In the genomic region with DNA sequence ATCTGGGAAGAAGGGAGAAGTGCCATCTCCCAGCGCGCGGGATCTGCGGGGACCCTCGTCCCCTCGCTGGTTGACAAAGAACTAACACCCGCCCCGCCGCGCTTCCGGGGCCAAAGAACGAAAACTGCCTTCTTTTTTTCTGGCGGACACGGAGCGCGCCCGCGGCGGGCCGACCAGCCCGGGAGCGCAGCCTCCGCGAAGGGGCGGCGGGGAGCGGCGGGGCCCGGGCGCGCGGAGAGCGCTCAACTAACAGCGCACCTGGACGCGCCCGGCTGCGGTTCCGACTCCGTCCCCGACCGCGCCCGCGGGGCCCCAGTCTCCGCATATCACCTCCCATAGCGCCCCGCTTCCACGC, we compare ENCODE assay signal across 8 cellular contexts. TPM values are rescaled to one million over a fixed set of nuclear protein-coding genes. Genes with fewer than 3 reads are reported as not detected.
DNase-seq lines count a peak whose midpoint lies in the region; ATAC-seq lines count a peak whose summit lies in the region.

No MANE protein-coding gene starts in this region.

- no peak for DNase-seq in activated T-cell treated with anti-CD3 and anti-CD28 coated beads, Interleukin-2, amount 50 U/mL, for 72 hours
- DNase-seq in iPS DF 6.9 (ENCODE audit: low read depth, low spot score): no peak
- no peak for DNase-seq in GOT3 (lab: John Stamatoyannopoulos, UW)
- no peak for DNase-seq in SK-N-DZ (ENCODE audit: low spot score)

- peak overlapping the region; percentile 75 to 76 for H3K4me3 Mint-ChIP-seq in activated T-cell treated with anti-CD3 and anti-CD28 coated beads, Interleukin-2, amount 50 U/mL, for 72 hours
- peak overlapping the region; percentile 96 for H3K4me3 Mint-ChIP-seq in stimulated activated memory B cell treated with anti-CD40 and anti-IgM and Interleukin-4, amounts not matched to agents 10 μg/mL and 1 μg/mL and 100 μg/mL, for 72 hours

- no peaks in the 10 kb centered on the region for H3K9me3 Mint-ChIP-seq in activated T-cell treated with anti-CD3 and anti-CD28 coated beads, Interleukin-2, amount 50 U/mL, for 72 hours
- no peaks in the 10 kb centered on the region for H3K9me3 Mint-ChIP-seq in stimulated activated memory B cell treated with anti-CD40 and anti-IgM and Interleukin-4, amounts not matched to agents 10 μg/mL and 1 μg/mL and 100 μg/mL, for 72 hours

- no peak overlapping the region for H3K27ac Mint-ChIP-seq in activated T-cell treated with anti-CD3 and anti-CD28 coated beads, Interleukin-2, amount 50 U/mL, for 72 hours
- H3K27ac Mint-ChIP-seq in stimulated activated memory B cell treated with anti-CD40 and anti-IgM and Interleukin-4, amounts not matched to agents 10 μg/mL and 1 μg/mL and 100 μg/mL, for 72 hours: peak overlapping the region; percentile 93

- H3K36me3 ChIP-seq in iPS DF 6.9 (ENCODE audit: control insufficient read depth, insufficient read depth, low read length): no peaks in the 10 kb centered on the region

- H3K9me3 ChIP-seq in iPS DF 6.9 (ENCODE audit: control insufficient read depth, insufficient read depth, low read length): no peaks in the 10 kb centered on the region

- peaks cover 8% of the 10 kb centered on the region for H3K4me1 Mint-ChIP-seq in activated T-cell treated with anti-CD3 and anti-CD28 coated beads, Interleukin-2, amount 50 U/mL, for 72 hours (ENCODE audit: low read depth)
- peaks cover 86% of the 10 kb centered on the region for H3K4me1 Mint-ChIP-seq in stimulated activated memory B cell treated with anti-CD40 and anti-IgM and Interleukin-4, amounts not matched to agents 10 μg/mL and 1 μg/mL and 100 μg/mL, for 72 hours

- H3K27ac ChIP-seq in iPS DF 6.9 (ENCODE audit: low read length): no peak overlapping the region

- H3K27me3 Mint-ChIP-seq in activated T-cell treated with anti-CD3 and anti-CD28 coated beads, Interleukin-2, amount 50 U/mL, for 72 hours (ENCODE audit: low read depth): peaks cover 62% of the 10 kb centered on the region
- H3K27me3 Mint-ChIP-seq in stimulated activated memory B cell treated with anti-CD40 and anti-IgM and Interleukin-4, amounts not matched to agents 10 μg/mL and 1 μg/mL and 100 μg/mL, for 72 hours: no peaks in the 10 kb centered on the region

- H3K27me3 ChIP-seq in iPS DF 6.9 (ENCODE audit: control insufficient read depth, insufficient read depth, low read length): no peaks in the 10 kb centered on the region; the same call in 1 of the 2 replicates

- peaks cover 10% of the 10 kb centered on the region; the same call in 1 of the 2 replicates for H3K4me1 ChIP-seq in iPS DF 6.9 (ENCODE audit: control insufficient read depth, insufficient read depth, low read length)

- H3K4me3 ChIP-seq in iPS DF 6.9 (ENCODE audit: low read length): peak overlapping the region; percentile 85

- ATAC-seq in GM18867 (IDR thresholded peaks at IDR 0.05; ENCODE audit: unreplicated experiment): peak; percentile 8
- peak; percentile 10 for ATAC-seq in HG02970 (IDR thresholded peaks at IDR 0.05; ENCODE audit: low FRiP score, unreplicated experiment)
- ATAC-seq in activated T-cell treated with anti-CD3 and anti-CD28 coated beads, Interleukin-2, amount 50 U/mL, for 72 hours (replicated peaks in 1 of 2): peak; percentile 29 to 41
- peak; percentile 6 for ATAC-seq in stimulated activated memory B cell treated with anti-CD40 and anti-IgM and Interleukin-4, amounts not matched to agents 10 μg/mL and 1 μg/mL and 100 μg/mL, for 72 hours
- no peak for ATAC-seq in HG03196 (IDR thresholded peaks at IDR 0.05; ENCODE audit: unreplicated experiment)

- no CpG with 5 or more reads among the region's 49 CpGs for WGBS in iPS DF 6.9 (ENCODE audit: insufficient coverage, insufficient read length)

- H3K36me3 Mint-ChIP-seq in activated T-cell treated with anti-CD3 and anti-CD28 coated beads, Interleukin-2, amount 50 U/mL, for 72 hours (ENCODE audit: insufficient read depth in 2 of 2): no peaks in the 10 kb centered on the region
- no peaks in the 10 kb centered on the region for H3K36me3 Mint-ChIP-seq in stimulated activated memory B cell treated with anti-CD40 and anti-IgM and Interleukin-4, amounts not matched to agents 10 μg/mL and 1 μg/mL and 100 μg/mL, for 72 hours

RNA-seq across cellular contexts. Expression of a gene that starts 0.4 kb away (rescaled TPM):
- 1 to 10 TPM; 1.4 to 1.7 TPM for total RNA-seq in activated T-cell treated with anti-CD3 and anti-CD28 coated beads, Interleukin-2, amount 50 U/mL, for 72 hours
- 1.4 and 1.8 TPM in 2 replicates for polyA plus RNA-seq in SK-N-DZ (2014; cell fraction: cytosol; rRNA removed)
- polyA plus RNA-seq in SK-N-DZ (2014; cell fraction: nucleus; rRNA removed): 0.59 TPM in 1 of 2 replicates, not detected in the other
